In genomic region chr6:32035283-32036013, GRCh38 we compare ENCODE assay signal across 11 cellular contexts. TPM values are rescaled to one million over a fixed set of nuclear protein-coding genes. Genes with fewer than 3 reads are reported as not detected.
DNase-seq lines count a peak whose midpoint lies in the region; ATAC-seq, FAIRE-seq and TF ChIP-seq lines count a peak whose summit lies in the region.
"Not testable (repeated sequence)": the region's sequence is repeated elsewhere in the genome, so short reads cannot be mapped to it uniquely, and the experiment has no call there.
"Had no signal": no experiment of that assay in that cellular context is flagged by ENCODE, and none has a peak within 500 bp of the region (broad histone marks: within the 10 kb centered on the region; RNA-seq: fewer than 3 reads in every experiment).

No MANE protein-coding gene starts in this region.

- not testable (repeated sequence) for H3K9me1 ChIP-seq in K562 (ENCODE audit: control insufficient read depth, insufficient read depth, low read length)

- H3K27me3 ChIP-seq in K562 (ENCODE audit: control insufficient read depth in 2 of 2, insufficient read depth in 2 of 2, low read length in 2 of 2); gastroesophageal sphincter; right lobe of liver: not testable (repeated sequence)

- WGBS in K562 (ENCODE audit: insufficient coverage, low coverage, missing lambda C conversion rate), result no CpG with 5 or more reads among the region's 16 CpGs
- WGBS in gastroesophageal sphincter (ENCODE audit: low coverage in 1 of 2), 2 donors, result no CpG with 5 or more reads among the region's 16 CpGs
- no CpG with 5 or more reads among the region's 16 CpGs for WGBS in right lobe of liver (ENCODE audit: insufficient coverage, low coverage, low lambda C conversion rate, missing lambda C conversion rate)

- CTCF ChIA-PET in K562 (lab: Yijun Ruan, JAX; ENCODE audit: low intra/inter-chr PET ratio), result not testable (repeated sequence)

- not testable (repeated sequence) for H3K79me2 ChIP-seq in K562 (ENCODE audit: control insufficient read depth, insufficient read depth, low read length)

- H3K9ac ChIP-seq in K562 (ENCODE audit: insufficient read depth in 1 of 2, low read depth in 2 of 2, low read length in 2 of 2), result not testable (repeated sequence)

- not testable (repeated sequence) for TF ChIP-seq POLR2A in K562 (conservative IDR thresholded peaks at IDR 0.05); gastroesophageal sphincter (IDR thresholded peaks at IDR 0.05); right lobe of liver (IDR thresholded peaks at IDR 0.05)

- H3K4me3 ChIP-seq in K562, gastroesophageal sphincter, right lobe of liver: not testable (repeated sequence)

- TF ChIP-seq RAD21 in K562 (CRISPR knock-in tag; conservative IDR thresholded peaks at IDR 0.05 in 1 of 2, IDR thresholded peaks at IDR 0.05 in 1 of 2), result not testable (repeated sequence)

- intact Hi-C loops in K562 (cut with micrococcal nuclease); left cardiac atrium (cut with DNase I); right lobe of liver (cut with DNase I): not testable (repeated sequence)

- BruUV-seq in K562 (replicated peaks; lab: Mats Ljungman, UMichigan), result TSS peak; percentile 92

- ATAC-seq in K562 (peak; percentile 93), gastroesophageal sphincter (peak; percentile 58), left cardiac atrium (peak; percentile 68 to 69), left lobe of liver (peak; percentile 55), right lobe of liver (peak; percentile 32 to 73 (median 64)), omental fat pad (ENCODE audit: low FRiP score) (peak; percentile 73)

- not testable (repeated sequence) for H3K4me2 ChIP-seq in K562 (ENCODE audit: insufficient read depth, low read length)

- H3K36me3 ChIP-seq in K562 (ENCODE audit: control insufficient read depth, insufficient read depth, low read length); gastroesophageal sphincter; right lobe of liver: not testable (repeated sequence)

- in situ Hi-C loops in K562 (cut with MboI), result not testable (repeated sequence)

- not testable (repeated sequence) for H2AFZ ChIP-seq in K562 (ENCODE audit: low read depth, low read length)

- DNase-seq in K562 (ENCODE audit: extremely low read depth in 1 of 4, low spot score in 3 of 4); left cardiac atrium; left lobe of liver (ENCODE audit: low spot score); right lobe of liver; omental fat pad (ENCODE audit: low spot score): not testable (repeated sequence)

- POLR2A ChIA-PET in K562 (lab: Yijun Ruan, JAX), result not testable (repeated sequence)

- H4K20me1 ChIP-seq in K562 (replicated peaks; ENCODE audit: control insufficient read depth, insufficient read depth, low read length), result not testable (repeated sequence)

- H3K27ac ChIP-seq in K562 (ENCODE audit: extremely low read depth, low read depth, low read length); gastroesophageal sphincter; right lobe of liver: not testable (repeated sequence)

- not testable (repeated sequence) for TF ChIP-seq EP300 in K562 (IDR thresholded peaks at IDR 0.05; ENCODE audit: low read length); gastroesophageal sphincter (IDR thresholded peaks at IDR 0.05)

- FAIRE-seq in K562 (lab: Jason Lieb, UNC), result peak; percentile 100

- peaks cover 0 to 16% of the 10 kb centered on the region in 2 experiments; a peak in 2 of 5 replicates for H3K4me1 ChIP-seq in K562 (replicated peaks in 1 of 2; ENCODE audit: control insufficient read depth in 2 of 2, insufficient read depth in 2 of 2, low read length in 2 of 2)
- H3K4me1 ChIP-seq in gastroesophageal sphincter, right lobe of liver: not testable (repeated sequence)

- not testable (repeated sequence) for H3K9me3 ChIP-seq in K562 (replicated peaks; ENCODE audit: control insufficient read depth, insufficient read depth, low read depth, low read length); gastroesophageal sphincter; right lobe of liver

- not testable (repeated sequence) for TF ChIP-seq CTCF in K562 (IDR thresholded peaks at IDR 0.05 in 2 of 3, conservative IDR thresholded peaks at IDR 0.05 in 1 of 3; ENCODE audit: insufficient read depth in 2 of 3, low read depth in 1 of 3, low read length in 3 of 3); gastroesophageal sphincter (IDR thresholded peaks at IDR 0.05); right lobe of liver (IDR thresholded peaks at IDR 0.05); omental fat pad (IDR thresholded peaks at IDR 0.05)

RNA-seq across cellular contexts. Expression of gene CYP21A2, which starts 2.8 kb away (rescaled TPM):
- 2.1 and 3.8 TPM in 2 replicates for total RNA-seq in K562 (2011; cell fraction: chromatin; rRNA removed; ENCODE audit: low replicate concordance)
- 1.8 TPM in 2 replicates for total RNA-seq in K562 (2011; cell fraction: nucleolus; rRNA removed)
- 0.76 and 0.81 TPM in 2 replicates for total RNA-seq in K562 (2011; cell fraction: nucleoplasm; rRNA removed)
- total RNA-seq in K562 (2014; rRNA removed) (0.45 and 0.77 TPM in 2 replicates), K562 (2014; rRNA removed; fragmentation: Illumina TruSeq; extraction: Trizol) (0.07 TPM in 1 of 2 replicates, not detected in the other), K562 (2015; rRNA removed; fragmentation: Illumina TruSeq; extraction: Trizol) (0.26 and 0.29 TPM in 2 replicates), K562 (2021) (1.3 and 1.4 TPM in 2 replicates), gastroesophageal sphincter (1 to 10 TPM in 1 of 4 donors, under 1 TPM in 2, not detected in 1; 0.47 to 1.7 (median 0.81) TPM), left cardiac atrium (10 to 100 TPM in 1 of 2 donors, 1 to 10 TPM in 1; 2.0 to 10.3 TPM), left lobe of liver (9.0 TPM), right lobe of liver (10 to 100 TPM in 3 of 6 experiments, 1 to 10 TPM in 3; 5.7 to 60.7 (median 14.0) TPM), omental fat pad (1 to 10 TPM in 3 of 4 donors, under 1 TPM in 1; 0.63 to 5.7 (median 2.8) TPM)
- polyA plus RNA-seq in K562 (2011; rRNA removed) (0.10 and 0.26 TPM in 2 replicates), K562 (2014; fragmentation: Illumina TruSeq; extraction: Trizol) (0.18 and 0.19 TPM in 2 replicates), K562 (2014; fragmentation: Nextera tagmentation; extraction: Ambion mirVana) (under 1 TPM; 0.03 to 0.04 TPM), K562 (2014; rRNA removed) (0.27 and 0.50 TPM in 2 replicates)
- 0.13 and 0.19 TPM in 2 replicates for polyA plus RNA-seq in K562 (2011; cell fraction: cytosol; rRNA removed)
- 1.6 and 1.7 TPM in 2 replicates for polyA plus RNA-seq in K562 (2011; cell fraction: nucleus; rRNA removed)
- polyA plus RNA-seq in K562 (2012), result 0.66 and 1.9 TPM in 2 replicates
- polyA minus RNA-seq in K562 (2011; rRNA and poly(A)+ RNA removed), result 0.14 TPM in 1 of 2 replicates, not detected in the other
- not detected in 2 replicates for polyA minus RNA-seq in K562 (2011; cell fraction: cytosol; rRNA and poly(A)+ RNA removed)
- polyA minus RNA-seq in K562 (2011; cell fraction: nucleus; rRNA and poly(A)+ RNA removed), result 0.54 and 1.6 TPM in 2 replicates
- total RNA-seq: GM23248, H7 had no signal
- polyA plus RNA-seq: A549; CD14-positive monocyte; CD8-positive, alpha-beta memory T cell; GM23248 had no signal

RNA-seq across cellular contexts. Expression of gene C4B, which starts 20.9 kb away (rescaled TPM):
- 17.6 and 59.1 TPM in 2 replicates for total RNA-seq in K562 (2011; cell fraction: chromatin; rRNA removed; ENCODE audit: low replicate concordance)
- total RNA-seq in K562 (2011; cell fraction: nucleolus; rRNA removed), result 28.7 and 30.2 TPM in 2 replicates
- 20.5 and 23.3 TPM in 2 replicates for total RNA-seq in K562 (2011; cell fraction: nucleoplasm; rRNA removed)
- 4.9 and 6.0 TPM in 2 replicates for total RNA-seq in K562 (2014; rRNA removed)
- total RNA-seq in K562 (2014; rRNA removed; fragmentation: Illumina TruSeq; extraction: Trizol), result 2.4 and 3.3 TPM in 2 replicates
- total RNA-seq in K562 (2015; rRNA removed; fragmentation: Illumina TruSeq; extraction: Trizol), result 7.0 and 7.4 TPM in 2 replicates
- 8.5 and 8.8 TPM in 2 replicates for total RNA-seq in K562 (2021)
- polyA plus RNA-seq in K562 (2011; rRNA removed), result 7.4 and 14.4 TPM in 2 replicates
- polyA plus RNA-seq in K562 (2011; cell fraction: cytosol; rRNA removed), result 9.6 and 14.8 TPM in 2 replicates
- polyA plus RNA-seq in K562 (2011; cell fraction: nucleus; rRNA removed), result 52.4 and 74.8 TPM in 2 replicates
- polyA plus RNA-seq in K562 (2012), result 9.3 and 10.8 TPM in 2 replicates
- 5.4 and 7.2 TPM in 2 replicates for polyA plus RNA-seq in K562 (2014; fragmentation: Illumina TruSeq; extraction: Trizol)
- polyA plus RNA-seq in K562 (2014; fragmentation: Nextera tagmentation; extraction: Ambion mirVana), result under 1 TPM; 0.32 to 0.52 TPM
- polyA plus RNA-seq in K562 (2014; rRNA removed), result 6.0 and 6.9 TPM in 2 replicates
- polyA minus RNA-seq in K562 (2011; rRNA and poly(A)+ RNA removed), result 6.6 and 10.2 TPM in 2 replicates
- polyA minus RNA-seq in K562 (2011; cell fraction: cytosol; rRNA and poly(A)+ RNA removed), result 3.5 and 4.3 TPM in 2 replicates
- polyA minus RNA-seq in K562 (2011; cell fraction: nucleus; rRNA and poly(A)+ RNA removed), result 14.1 and 29.7 TPM in 2 replicates
- 100 to 1,000 TPM in 1 of 4 donors, 10 to 100 TPM in 3; 45.6 to 259 (median 82.1) TPM for total RNA-seq in gastroesophageal sphincter
- 100 to 1,000 TPM; 177 to 235 TPM for total RNA-seq in left cardiac atrium
- total RNA-seq in left lobe of liver, result 2,468 TPM
- 1,000 to 10,000 TPM; 1,420 to 2,805 (median 2,265) TPM for total RNA-seq in right lobe of liver
- total RNA-seq in omental fat pad, result 100 to 1,000 TPM in 3 of 4 donors, 10 to 100 TPM in 1; 15.4 to 912 (median 204) TPM

RNA-seq across cellular contexts. Expression of gene C4A, which starts 53.6 kb away (rescaled TPM):
- total RNA-seq in K562 (2011; cell fraction: chromatin; rRNA removed; ENCODE audit: low replicate concordance), result 26.8 and 57.5 TPM in 2 replicates
- 34.0 and 42.2 TPM in 2 replicates for total RNA-seq in K562 (2011; cell fraction: nucleolus; rRNA removed)
- total RNA-seq in K562 (2011; cell fraction: nucleoplasm; rRNA removed), result 22.1 and 27.8 TPM in 2 replicates
- 4.6 and 6.4 TPM in 2 replicates for total RNA-seq in K562 (2014; rRNA removed)
- 2.2 and 3.5 TPM in 2 replicates for total RNA-seq in K562 (2014; rRNA removed; fragmentation: Illumina TruSeq; extraction: Trizol)
- 6.6 and 6.9 TPM in 2 replicates for total RNA-seq in K562 (2015; rRNA removed; fragmentation: Illumina TruSeq; extraction: Trizol)
- 7.6 and 9.3 TPM in 2 replicates for total RNA-seq in K562 (2021)
- polyA plus RNA-seq in K562 (2011; rRNA removed), result 7.2 and 14.8 TPM in 2 replicates
- polyA plus RNA-seq in K562 (2011; cell fraction: cytosol; rRNA removed), result 11.2 and 13.8 TPM in 2 replicates
- 42.4 and 58.8 TPM in 2 replicates for polyA plus RNA-seq in K562 (2011; cell fraction: nucleus; rRNA removed)
- polyA plus RNA-seq in K562 (2012), result 9.7 and 11.2 TPM in 2 replicates
- polyA plus RNA-seq in K562 (2014; fragmentation: Illumina TruSeq; extraction: Trizol), result 5.0 and 6.5 TPM in 2 replicates
- under 1 TPM; 0.27 to 0.50 TPM for polyA plus RNA-seq in K562 (2014; fragmentation: Nextera tagmentation; extraction: Ambion mirVana)
- 6.1 and 7.2 TPM in 2 replicates for polyA plus RNA-seq in K562 (2014; rRNA removed)
- 5.8 and 10.2 TPM in 2 replicates for polyA minus RNA-seq in K562 (2011; rRNA and poly(A)+ RNA removed)
- polyA minus RNA-seq in K562 (2011; cell fraction: cytosol; rRNA and poly(A)+ RNA removed), result 4.3 and 5.0 TPM in 2 replicates
- polyA minus RNA-seq in K562 (2011; cell fraction: nucleus; rRNA and poly(A)+ RNA removed), result 12.0 and 25.4 TPM in 2 replicates
- 100 to 1,000 TPM in 1 of 4 donors, 10 to 100 TPM in 3; 50.4 to 111 (median 81.5) TPM for total RNA-seq in gastroesophageal sphincter
- 100 to 1,000 TPM; 199 to 206 TPM for total RNA-seq in left cardiac atrium
- 2,044 TPM for total RNA-seq in left lobe of liver
- total RNA-seq in right lobe of liver, result 1,000 to 10,000 TPM; 1,495 to 2,818 (median 2,205) TPM
- 100 to 1,000 TPM in 3 of 4 donors, 10 to 100 TPM in 1; 16.6 to 652 (median 239) TPM for total RNA-seq in omental fat pad
- polyA plus RNA-seq: CD14-positive monocyte had no signal
